ENCODE assay signal across 16 cellular contexts in genomic region chrX:40542972-40543371, GRCh38. TPM values are rescaled to one million over a fixed set of nuclear protein-coding genes. Genes with fewer than 3 reads are reported as not detected.
DNase-seq lines count a peak whose midpoint lies in the region; ATAC-seq and TF ChIP-seq lines count a peak whose summit lies in the region.
"Had no signal": no experiment of that assay in that cellular context is flagged by ENCODE, and none has a peak within 500 bp of the region (broad histone marks: within the 10 kb centered on the region; RNA-seq: fewer than 3 reads in every experiment).

No MANE protein-coding gene starts in this region.

- H3K9me3 ChIP-seq in mesenchymal stem cell (ENCODE audit: control insufficient read depth, low read length) = no peaks in the 10 kb centered on the region
- H3K9me3 ChIP-seq: BLaER1 treated with 17β-estradiol and CSF1 and Interleukin-3, amounts not matched to agents 10 nM and 100 nM; Caco-2 had no signal

- no peak overlapping the region for H3K4ac ChIP-seq in mesenchymal stem cell (ENCODE audit: low read depth in 1 of 2, low read length in 2 of 2)

- 80% methylated on average over 1 of the region's 4 CpGs for WGBS in mesenchymal stem cell

- peaks cover 10% of the 10 kb centered on the region for H3K4me1 ChIP-seq in mesenchymal stem cell (ENCODE audit: control insufficient read depth, insufficient read depth, low read depth, low read length)

- H3K27me3 ChIP-seq in mesenchymal stem cell (ENCODE audit: control insufficient read depth in 1 of 2, insufficient read depth in 1 of 2, low read length in 2 of 2) = peaks cover 0 to 68% of the 10 kb centered on the region in 2 experiments

- H2BK120ac ChIP-seq in mesenchymal stem cell (ENCODE audit: low read depth, low read length) = no peak overlapping the region

- H2BK5ac ChIP-seq in mesenchymal stem cell (ENCODE audit: low read depth, low read length, poor library complexity, severe bottlenecking) = no peak overlapping the region

- H3K23ac ChIP-seq in mesenchymal stem cell (ENCODE audit: low read length in 2 of 2) = no peak overlapping the region

- H3K9ac ChIP-seq in mesenchymal stem cell (ENCODE audit: low read length) = no peak overlapping the region

- no peak overlapping the region for H4K8ac ChIP-seq in mesenchymal stem cell (ENCODE audit: low read length)

- no peak overlapping the region for H3K18ac ChIP-seq in mesenchymal stem cell (ENCODE audit: low read depth in 1 of 2, low read length in 2 of 2)

- H3K14ac ChIP-seq in mesenchymal stem cell (ENCODE audit: low read length in 2 of 2) = no peak overlapping the region

- ATAC-seq in SK-N-SH treated with all-trans-retinoic acid at 6 μM for 48 hours = no peak
- no peak for ATAC-seq in GM18511 (IDR thresholded peaks at IDR 0.05; ENCODE audit: unreplicated experiment)
- ATAC-seq: CD8-positive, alpha-beta T cell had no signal

- no peak overlapping the region for H3K4me3 ChIP-seq in mesenchymal stem cell (ENCODE audit: insufficient read depth in 1 of 2, low read depth in 1 of 2, low read length in 2 of 2)
- H3K4me3 ChIP-seq: BLaER1 treated with 17β-estradiol and CSF1 and Interleukin-3, amounts not matched to agents 10 nM and 100 nM had no signal

- no peak overlapping the region for H2BK15ac ChIP-seq in mesenchymal stem cell (ENCODE audit: low read depth, poor library complexity, severe bottlenecking)

- peak overlapping the region; percentile 73 for H2AK5ac ChIP-seq in mesenchymal stem cell (ENCODE audit: low read length, severe bottlenecking)

- H2AFZ ChIP-seq in mesenchymal stem cell (ENCODE audit: low read depth, low read length) = no peak overlapping the region

- no peak overlapping the region for H4K91ac ChIP-seq in mesenchymal stem cell (ENCODE audit: low read length)

- DNase-seq in SK-N-DZ (ENCODE audit: low spot score) (peak; percentile 40), mesenchymal stem cell (no peak), GM19238 (ENCODE audit: insufficient read length, low spot score) (no peak), NCI-H2171 (lab: John Stamatoyannopoulos, UW) (no peak)
- DNase-seq in activated CD4-positive, alpha-beta T cell treated with anti-CD3 and anti-CD28 coated beads, Interleukin-2, amount 50 U/mL, for 48 hours = no peak
- DNase-seq: 8988T; ACHN; Caco-2; CD4-positive, alpha-beta T cell; CD8-positive, alpha-beta T cell; DMS79 treated with DMSO at 0.1 percent for 48 hours; GF-D8 had no signal

- no peaks in the 10 kb centered on the region for H3K79me1 ChIP-seq in mesenchymal stem cell (replicated peaks; ENCODE audit: low read length, poor library complexity, severe bottlenecking)

- no peaks in the 10 kb centered on the region for H3K36me3 ChIP-seq in mesenchymal stem cell (ENCODE audit: control insufficient read depth in 1 of 2, insufficient read depth in 2 of 2, low read depth in 1 of 2, low read length in 2 of 2)
- H3K36me3 ChIP-seq: BLaER1 treated with 17β-estradiol and CSF1 and Interleukin-3, amounts not matched to agents 10 nM and 100 nM had no signal

- H2BK12ac ChIP-seq in mesenchymal stem cell (ENCODE audit: low read length in 2 of 2) = no peak overlapping the region

- no peak overlapping the region for H3K27ac ChIP-seq in mesenchymal stem cell (ENCODE audit: low read length, poor library complexity, severe bottlenecking)
- H3K27ac ChIP-seq: BLaER1 treated with 17β-estradiol and CSF1 and Interleukin-3, amounts not matched to agents 10 nM and 100 nM; C4-2B had no signal

- no peak overlapping the region for H3K4me2 ChIP-seq in mesenchymal stem cell (ENCODE audit: low read length, poor library complexity, severe bottlenecking)

TF ChIP-seq in SK-N-SH treated with all-trans-retinoic acid at 6 μM for 48 hours, 23 proteins besides CTCF, POLR2A, EP300 and RAD21:
- no peak for TF ChIP-seq ISL1 (CRISPR knock-in tag; IDR thresholded peaks at IDR 0.05)
- TF ChIP-seq ZFP3 (CRISPR knock-in tag; IDR thresholded peaks at IDR 0.05) = no peak
- TF ChIP-seq TCF4 (CRISPR knock-in tag; IDR thresholded peaks at IDR 0.05; ENCODE audit: borderline replicate concordance) = peak; percentile 41; the same call in 1 of the 2 replicates
- no peak for TF ChIP-seq GLIS3 (CRISPR knock-in tag; IDR thresholded peaks at IDR 0.05)
- TF ChIP-seq TSHZ2 (CRISPR knock-in tag; IDR thresholded peaks at IDR 0.05) = 0 out of 2 replicates have a peak, but pooled peaks have one; percentile 23
- no peak for TF ChIP-seq PATZ1 (CRISPR knock-in tag; IDR thresholded peaks at IDR 0.05; ENCODE audit: borderline replicate concordance)

RNA-seq across cellular contexts. Expression of gene ATP6AP2, which starts 37.8 kb away (rescaled TPM):
- polyA plus RNA-seq in SK-N-DZ (2014; cell fraction: cytosol; rRNA removed) = 65.8 and 90.3 TPM in 2 replicates
- polyA plus RNA-seq in SK-N-DZ (2014; cell fraction: nucleus; rRNA removed) = 39.4 and 39.9 TPM in 2 replicates
- polyA plus RNA-seq in mesenchymal stem cell (2013, experiment 1 of 2) = 124 TPM
- polyA plus RNA-seq in mesenchymal stem cell (2013, experiment 2 of 2) = 132 TPM
